16 cellular contexts compared by ENCODE assay signal in the genomic region with DNA sequence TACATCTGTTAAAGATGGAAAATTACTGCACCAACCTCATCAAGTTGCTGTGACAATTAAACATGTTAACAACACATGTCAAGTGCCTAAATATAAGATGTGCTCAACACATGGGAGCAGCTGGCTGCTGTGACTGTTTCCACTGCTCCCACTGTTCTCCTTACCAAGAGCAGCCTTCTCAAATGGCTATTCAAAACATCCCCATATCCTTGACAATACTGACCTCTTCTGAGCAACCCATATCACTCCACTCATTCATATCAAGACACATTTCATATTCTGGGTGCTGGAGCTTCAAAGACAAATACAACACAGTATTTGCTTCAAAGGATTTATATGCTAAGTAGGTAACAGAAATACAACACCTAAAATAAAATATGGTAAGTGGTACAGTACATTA.
A peak's percentile ranks its signal among the peaks of the same experiment; 100 is the strongest.
DNase-seq lines count a peak whose midpoint lies in the region; ATAC-seq, FAIRE-seq and TF ChIP-seq lines count a peak whose summit lies in the region.
"Had no signal": no experiment of that assay in that cellular context is flagged by ENCODE, and none has a peak within 500 bp of the region (broad histone marks: within the 10 kb centered on the region; RNA-seq: fewer than 3 reads in every experiment).

No MANE protein-coding gene starts in this region.

- ATAC-seq in GM12878 (no peak), HG03439 (IDR thresholded peaks at IDR 0.05; ENCODE audit: unreplicated experiment) (no peak)
- ATAC-seq: pancreas; stimulated activated naive CD8-positive, alpha-beta T cell treated with anti-CD3 and anti-CD28 coated beads, Interleukin-15, amount 100 ng/mL, for 72 hours had no signal

- H4K20me1 ChIP-seq in GM12878 (ENCODE audit: control insufficient read depth, insufficient read depth): no peaks in the 10 kb centered on the region

- H3K4me2 ChIP-seq in GM12878 (ENCODE audit: control insufficient read depth, insufficient read depth): no peak overlapping the region

- no peak overlapping the region for H3K9ac ChIP-seq in GM12878 (ENCODE audit: control insufficient read depth, insufficient read depth, low read length)

- SMC1A ChIA-PET in GM12878 (lab: Charles Lee; ENCODE audit: uncharacterized antibody, unreplicated experiment): interaction anchor here (1.2 kb wide), 1 partner anchor 19 kb away, joined by 3 read pairs; no protein-coding TSS in a partner anchor

- H3K4me1 ChIP-seq in GM12878 (ENCODE audit: control insufficient read depth, insufficient read depth, low read length): peaks cover 14% of the 10 kb centered on the region
- H3K4me1 ChIP-seq: colonic mucosa, pancreas had no signal

- H3K27ac ChIP-seq in GM12878 (ENCODE audit: control insufficient read depth, insufficient read depth): no peak overlapping the region
- H3K27ac ChIP-seq: colonic mucosa, pancreas had no signal

- BruUV-seq in GM12878 (replicated peaks; lab: Mats Ljungman, UMichigan): no TSS peak

- DNase-seq in EH (ENCODE audit: low read depth) (peak; percentile 4), NCI-H1092 treated with DMSO at 0.1 percent for 48 hours (lab: John Stamatoyannopoulos, UW) (peak; percentile 60), GM12878 (ENCODE audit: low read depth, low spot score) (no peak), midbrain (lab: John Stamatoyannopoulos, UW) (peak; percentile 60), NCI-H82 (lab: John Stamatoyannopoulos, UW) (no peak)
- DNase-seq in stimulated activated CD4-positive, alpha-beta T cell treated with anti-CD3 and anti-CD28 coated beads, Interleukin-4, amount 100 ng/mL, for 24 hours: no peak
- DNase-seq: activated CD4-positive, alpha-beta memory T cell treated with anti-CD3 and anti-CD28 coated beads, Interleukin-2, amount 10 ng/mL, durations not matched to agents 7 days and 5 days; activated naive CD4-positive, alpha-beta T cell treated with anti-CD3 and anti-CD28 coated beads, Interleukin-2, amount 50 U/mL, for 16 hours; colonic mucosa; COR-L47; NCI-H1436; pancreas; stimulated activated CD4-positive, alpha-beta T cell treated with anti-CD3 and anti-CD28 coated beads, Interleukin-4, amount 100 ng/mL, for 4 hours; stimulated activated naive CD8-positive, alpha-beta T cell treated with anti-CD3 and anti-CD28 coated beads, Interleukin-15, amount 100 ng/mL, for 72 hours had no signal

- peaks cover 0 to 13% of the 10 kb centered on the region in 2 experiments; a peak in 2 of 4 replicates for H3K36me3 ChIP-seq in GM12878 (ENCODE audit: control insufficient read depth in 2 of 2, insufficient read depth in 2 of 2, low read length in 1 of 2)
- H3K36me3 ChIP-seq: colonic mucosa, pancreas had no signal

- H3K4me3 ChIP-seq in GM12878: no peak overlapping the region
- H3K4me3 ChIP-seq: colonic mucosa, pancreas had no signal

- peaks cover 4% of the 10 kb centered on the region for H3K79me2 ChIP-seq in GM12878 (ENCODE audit: control insufficient read depth, insufficient read depth, low read length)

- TF ChIP-seq POLR2A in GM12878 (IDR thresholded peaks at IDR 0.05; ENCODE audit: low read depth, low read length): no peak

- H2AFZ ChIP-seq in GM12878 (ENCODE audit: control insufficient read depth, low read depth, low read length): no peak overlapping the region

- in situ Hi-C loops in GM12878 (cut with MboI): no loop called here

- TF ChIP-seq RAD21 in GM12878 (IDR thresholded peaks at IDR 0.05; ENCODE audit: insufficient read depth, low read depth, low read length): peak; percentile 51

- intact Hi-C loops in GM12878 (cut with micrococcal nuclease; ENCODE audit: unreplicated experiment): no loop called here

- CTCF ChIA-PET in GM12878 (lab: Yijun Ruan, JAX): interaction anchor here (1.4 to 1.5 kb wide), 2 partner anchors 61 to 576 kb away, joined by 3 to 4 read pairs; a partner anchor contains a TSS

- POLR2A ChIA-PET in GM12878 (lab: Charles Lee): no interaction called here

- H3K9me3 ChIP-seq in GM12878 (replicated peaks; ENCODE audit: control insufficient read depth, insufficient read depth, low read length): peaks cover 3% of the 10 kb centered on the region; the same call in 1 of the 3 replicates
- H3K9me3 ChIP-seq: colonic mucosa, pancreas had no signal

- no peak for FAIRE-seq in GM12878 (lab: Jason Lieb, UNC)
- FAIRE-seq: pancreas, RCC 7860 had no signal

- RAD21 ChIA-PET in GM12878 (lab: Charles Lee; ENCODE audit: unreplicated experiment): no interaction called here

- no peak for TF ChIP-seq EP300 in GM12878 (IDR thresholded peaks at IDR 0.05; ENCODE audit: borderline replicate concordance in 1 of 2, control insufficient read depth in 1 of 2, low read depth in 2 of 2, low read length in 2 of 2)

- no peaks in the 10 kb centered on the region for H3K27me3 ChIP-seq in GM12878 (replicated peaks in 1 of 2; ENCODE audit: control insufficient read depth in 2 of 2, insufficient read depth in 2 of 2, low read length in 1 of 2)
- H3K27me3 ChIP-seq: colonic mucosa, pancreas had no signal

- no peak; a peak in 1 of 6 replicates for TF ChIP-seq CTCF in GM12878 (IDR thresholded peaks at IDR 0.05 in 2 of 3, conservative IDR thresholded peaks at IDR 0.05 in 1 of 3; ENCODE audit: control insufficient read depth in 2 of 3, extremely low read depth in 1 of 3, insufficient read depth in 1 of 3, low read depth in 3 of 3, low read length in 3 of 3)

TF ChIP-seq in GM12878, 131 proteins besides CTCF, POLR2A, EP300 and RAD21:
- no peak for TF ChIP-seq EZH2 (IDR thresholded peaks at IDR 0.05; ENCODE audit: borderline replicate concordance, control insufficient read depth, low read depth, low read length)
- no peak for TF ChIP-seq NR2C1 (IDR thresholded peaks at IDR 0.05)
- TF ChIP-seq EED (IDR thresholded peaks at IDR 0.05; ENCODE audit: low read depth): no peak
- TF ChIP-seq RUNX3 (IDR thresholded peaks at IDR 0.05; ENCODE audit: low read length): no peak
TF ChIP-seq in GM12878: peak in this region for 0.

Comparison
In these comparisons a context has a peak if more than half of its experiments do, and no peak if none do; other contexts are left out.
1. DNase-seq: peak in EH (single experiment), NCI-H1092 treated with DMSO at 0.1 percent for 48 hours (single experiment) and midbrain (single experiment); none in GM12878 (single experiment), stimulated activated CD4-positive, alpha-beta T cell treated with anti-CD3 and anti-CD28 coated beads, Interleukin-4, amount 100 ng/mL, for 24 hours (single experiment) and NCI-H82 (single experiment).